13 cellular contexts compared by ENCODE assay signal in the genomic region with DNA sequence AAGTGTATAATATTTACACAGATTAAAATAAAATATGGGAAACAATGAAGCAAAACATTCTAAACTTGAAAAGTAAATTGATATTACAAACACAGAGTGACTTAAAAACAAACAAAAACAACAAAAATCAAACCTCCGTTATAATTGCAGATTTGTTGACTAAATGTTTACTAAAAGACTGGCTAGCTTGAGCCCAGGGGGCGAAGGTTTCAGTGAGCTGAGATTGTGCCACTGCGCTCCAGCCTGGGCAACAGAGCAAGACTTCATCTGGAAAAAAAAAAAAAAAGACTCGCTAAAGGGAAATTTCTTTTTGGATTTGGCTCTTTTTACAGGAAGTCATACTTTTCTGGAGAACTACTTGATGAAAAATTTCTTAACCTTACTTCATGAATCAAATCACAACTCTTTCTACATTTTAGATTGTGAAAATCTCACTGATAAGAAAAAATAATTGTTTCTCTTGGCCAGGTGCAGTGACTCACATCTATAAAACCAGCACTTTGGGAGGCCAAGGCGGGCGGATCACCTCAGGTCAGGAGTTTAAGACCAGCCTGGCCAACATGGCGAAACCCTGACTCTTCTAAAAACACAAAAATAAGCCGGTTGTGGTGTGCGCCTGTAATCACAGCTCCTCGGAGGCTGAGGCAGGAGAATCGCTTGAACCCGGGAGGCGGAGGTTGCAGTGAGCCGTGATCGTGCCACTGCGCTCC. TPM values are rescaled to one million over a fixed set of nuclear protein-coding genes. Genes with fewer than 3 reads are reported as not detected.
DNase-seq lines count a peak whose midpoint lies in the region; ATAC-seq, FAIRE-seq and TF ChIP-seq lines count a peak whose summit lies in the region.
"Had no signal": no experiment of that assay in that cellular context is flagged by ENCODE, and none has a peak within 500 bp of the region (broad histone marks: within the 10 kb centered on the region; RNA-seq: fewer than 3 reads in every experiment).

No MANE protein-coding gene starts in this region.

- peak overlapping the region; percentile 49; the same call in 1 of the 2 replicates for H2BK120ac ChIP-seq in IMR-90 (ENCODE audit: low read depth, low read length)

- ATAC-seq in IMR-90 (ENCODE audit: low read depth) = no peak
- ATAC-seq in lung (ENCODE audit: insufficient read depth, low FRiP score) = no peak
- peak; percentile 63 for ATAC-seq in upper lobe of right lung
- no peak for ATAC-seq in T-cell (replicated peaks in 1 of 4)
- ATAC-seq: mucosa of descending colon; stimulated activated naive CD8-positive, alpha-beta T cell treated with anti-CD3 and anti-CD28 coated beads, Interleukin-15, amount 100 ng/mL, for 72 hours had no signal

- no peak for DNase-seq in IMR-90
- peak; percentile 75 for DNase-seq in endothelial cell of umbilical vein (ENCODE audit: low read depth, low spot score)
- peak; percentile 50 for DNase-seq in lung (ENCODE audit: low spot score)
- peak; percentile 72 for DNase-seq in upper lobe of right lung
- no peak for DNase-seq in UCSD-AML1 (lab: John Stamatoyannopoulos, UW; ENCODE audit: unreplicated experiment)
- DNase-seq in T-cell = no peak
- no peak for DNase-seq in substantia nigra (lab: John Stamatoyannopoulos, UW)
- DNase-seq: activated CD4-positive, alpha-beta T cell treated with anti-CD3 and anti-CD28 coated beads, Interleukin-2, amount 10 ng/mL, durations not matched to agents 7 days and 5 days; mucosa of descending colon; stimulated activated naive CD8-positive, alpha-beta T cell treated with anti-CD3 and anti-CD28 coated beads, Interleukin-15, amount 100 ng/mL, for 72 hours had no signal

- peaks cover 56% of the 10 kb centered on the region for H3K79me2 ChIP-seq in endothelial cell of umbilical vein (ENCODE audit: control insufficient read depth, insufficient read depth, low read length)

- H2BK20ac ChIP-seq in IMR-90 (ENCODE audit: low read depth, low read length) = no peak overlapping the region; the same call in none of the 2 replicates

- H2AK9ac ChIP-seq in IMR-90 (replicated peaks; ENCODE audit: low read depth, low read length, poor library complexity) = no peak overlapping the region

- H3K36me3 ChIP-seq in IMR-90 (ENCODE audit: control insufficient read depth, insufficient read depth, low read length) = peaks cover 17% of the 10 kb centered on the region
- H3K36me3 ChIP-seq in endothelial cell of umbilical vein (ENCODE audit: control insufficient read depth in 2 of 2, extremely low read depth in 1 of 2, insufficient read depth in 2 of 2, low read length in 2 of 2) = peaks cover 5 to 17% of the 10 kb centered on the region in 2 experiments
- peaks cover 0 to 1% of the 10 kb centered on the region in 2 donors for H3K36me3 ChIP-seq in lung (ENCODE audit: control insufficient read depth in 2 of 2, insufficient read depth in 2 of 2, low read length in 2 of 2)
- H3K36me3 ChIP-seq in upper lobe of right lung = peaks cover 21% of the 10 kb centered on the region

- no peak overlapping the region for H3K27ac Mint-ChIP-seq in T-cell
- H3K27ac Mint-ChIP-seq: activated CD4-positive, alpha-beta T cell treated with anti-CD3 and anti-CD28 coated beads, Interleukin-2, amount 10 ng/mL, durations not matched to agents 7 days and 5 days; activated T-helper 2 cell treated with anti-CD3 and anti-CD28 coated beads, Interferon-gamma antibody, Interleukin-2, Interleukin-4, amounts not matched to agents 10 μg/mL and 5 μg/mL and 100 μg/mL, durations not matched to agents 14 hours and 24 hours and 36 hours; brain; stimulated activated naive CD8-positive, alpha-beta T cell treated with anti-CD3 and anti-CD28 coated beads, Interleukin-15, amount 100 ng/mL, for 72 hours; T-helper 1 cell treated with Interleukin-12 subunit alpha and Interleukin-12 subunit beta and Interleukin-4 antibody, amounts not matched to agents 30 μg/mL and 1 μg/mL, for 36 hours had no signal

- intact Hi-C loops in IMR-90 (cut with micrococcal nuclease) (no loop called here), endothelial cell of umbilical vein (cut with micrococcal nuclease) (loop anchor here (5.0 kb wide), 1 partner anchor 242 kb away; no protein-coding TSS in a partner anchor), upper lobe of right lung (cut with DNase I) (no loop called here)

- FAIRE-seq in endothelial cell of umbilical vein (lab: Jason Lieb, UNC) = peak; percentile 35

- no peaks in the 10 kb centered on the region for H3K36me3 Mint-ChIP-seq in T-cell
- H3K36me3 Mint-ChIP-seq: brain had no signal

- dilution Hi-C loops in IMR-90 (cut with HindIII; ENCODE audit: low sequenced_read_pairs, unreplicated experiment) = no loop called here
- dilution Hi-C loops in endothelial cell of umbilical vein (cut with MboI; ENCODE audit: extremely low pct_ligation_motif_present, low sequenced_read_pairs) = no loop called here

- H4K8ac ChIP-seq in IMR-90 (ENCODE audit: low read depth in 2 of 2, low read length in 2 of 2) = peak overlapping the region in 1 of 2 experiments; percentile 52; a peak in 2 of 4 replicates

- no peak overlapping the region for H2BK15ac ChIP-seq in IMR-90 (ENCODE audit: low read depth, low read length)

- peak overlapping the region; percentile 11; the same call in 1 of the 2 replicates for H4K91ac ChIP-seq in IMR-90 (ENCODE audit: insufficient read depth, low read depth, low read length)

- peak overlapping the region; percentile 28 for H2BK5ac ChIP-seq in IMR-90 (ENCODE audit: low read depth, low read length, poor library complexity, severe bottlenecking)

- H3K27me3 ChIP-seq in IMR-90 (ENCODE audit: control insufficient read depth, insufficient read depth, low read length) (no peaks in the 10 kb centered on the region), endothelial cell of umbilical vein (ENCODE audit: control insufficient read depth in 2 of 2, insufficient read depth in 2 of 2, low read length in 2 of 2) (no peaks in the 10 kb centered on the region), lung (ENCODE audit: control insufficient read depth, insufficient read depth) (no peaks in the 10 kb centered on the region), upper lobe of right lung (no peaks in the 10 kb centered on the region)

- TF ChIP-seq CTCF in IMR-90 (conservative IDR thresholded peaks at IDR 0.05; ENCODE audit: low read depth, low read length) (no peak), endothelial cell of umbilical vein (IDR thresholded peaks at IDR 0.05; ENCODE audit: extremely low read depth in 1 of 2, insufficient read depth in 1 of 2, low read depth in 1 of 2, low read length in 2 of 2) (no peak), lung (IDR thresholded peaks at IDR 0.05; ENCODE audit: control extremely low read depth, extremely low read depth) (no peak), upper lobe of right lung (IDR thresholded peaks at IDR 0.05) (no peak)

- H3K4me1 ChIP-seq in IMR-90 (ENCODE audit: control insufficient read depth, insufficient read depth, low read length) = peaks cover 13% of the 10 kb centered on the region
- peaks cover 86% of the 10 kb centered on the region for H3K4me1 ChIP-seq in endothelial cell of umbilical vein (ENCODE audit: control insufficient read depth, extremely low read depth, insufficient read depth, low read length)
- H3K4me1 ChIP-seq in lung (ENCODE audit: control insufficient read depth in 2 of 2, insufficient read depth in 2 of 2, low read length in 2 of 2) = no peaks in the 10 kb centered on the region
- H3K4me1 ChIP-seq in upper lobe of right lung = peaks cover 57% of the 10 kb centered on the region

- in situ Hi-C loops in IMR-90 (cut with MboI; ENCODE audit: low sequenced_read_pairs) = no loop called here

- H3K9ac ChIP-seq in IMR-90 (ENCODE audit: low read depth, low read length) (no peak overlapping the region), endothelial cell of umbilical vein (replicated peaks; ENCODE audit: extremely low read depth, insufficient read depth, low read length) (peak overlapping the region; percentile 73)

- peaks cover 0 to under 1% (median 0%) of the 10 kb centered on the region in 3 donors for H3K9me3 Mint-ChIP-seq in T-cell
- H3K9me3 Mint-ChIP-seq: activated CD4-positive, alpha-beta T cell treated with anti-CD3 and anti-CD28 coated beads, Interleukin-2, amount 10 ng/mL, durations not matched to agents 7 days and 5 days; activated T-helper 2 cell treated with anti-CD3 and anti-CD28 coated beads, Interferon-gamma antibody, Interleukin-2, Interleukin-4, amounts not matched to agents 10 μg/mL and 5 μg/mL and 100 μg/mL, durations not matched to agents 14 hours and 24 hours and 36 hours; brain; stimulated activated naive CD8-positive, alpha-beta T cell treated with anti-CD3 and anti-CD28 coated beads, Interleukin-15, amount 100 ng/mL, for 72 hours; T-helper 1 cell treated with Interleukin-12 subunit alpha and Interleukin-12 subunit beta and Interleukin-4 antibody, amounts not matched to agents 30 μg/mL and 1 μg/mL, for 36 hours had no signal

- CTCF ChIA-PET in IMR-90 (lab: Yijun Ruan, JAX) = no interaction called here
- CTCF ChIA-PET in endothelial cell of umbilical vein (lab: Charles Lee) = interaction anchor here (1.1 to 7.5 kb wide), 8 partner anchors 9 to 45 kb away, joined by 3 to 71 read pairs (median 7); a partner anchor contains a TSS
- CTCF ChIA-PET in T-cell (lab: Charles Lee) = interaction anchor here in 1 of 2 donors (0.7 kb wide), 1 partner anchor 478 kb away, joined by 3 read pairs; no protein-coding TSS in a partner anchor

- H3K4me3 ChIP-seq in IMR-90 (ENCODE audit: insufficient read depth, low read depth, low read length) (no peak overlapping the region), endothelial cell of umbilical vein (replicated peaks in 1 of 3; ENCODE audit: insufficient read depth in 1 of 3, low read depth in 1 of 3, low read length in 3 of 3) (no peak overlapping the region), lung (no peak overlapping the region), upper lobe of right lung (no peak overlapping the region)
- H3K4me3 ChIP-seq: mucosa of descending colon had no signal

- H3K4me1 Mint-ChIP-seq in T-cell = no peaks in the 10 kb centered on the region
- H3K4me1 Mint-ChIP-seq: activated CD4-positive, alpha-beta T cell treated with anti-CD3 and anti-CD28 coated beads, Interleukin-2, amount 10 ng/mL, durations not matched to agents 7 days and 5 days; stimulated activated naive CD8-positive, alpha-beta T cell treated with anti-CD3 and anti-CD28 coated beads, Interleukin-15, amount 100 ng/mL, for 72 hours had no signal

- 100% methylated on average over 5 of the region's 16 CpGs; no CpG with 5 or more reads in 1 of the 2 experiments for WGBS in IMR-90 (ENCODE audit: extremely low coverage in 2 of 2, insufficient read length in 1 of 2), 2 experiments
- WGBS in lung, 2 donors = 77 to 92% methylated on average over 16 of the region's 16 CpGs

- H3K4ac ChIP-seq in IMR-90 (ENCODE audit: low read depth, low read length) = peak overlapping the region; percentile 53

- H3K9me1 ChIP-seq in IMR-90 (ENCODE audit: insufficient read depth, low read length) (no peaks in the 10 kb centered on the region), endothelial cell of umbilical vein (replicated peaks; ENCODE audit: control insufficient read depth, extremely low read depth, insufficient read depth, low read length) (no peaks in the 10 kb centered on the region)

- BruUV-seq in IMR-90 (replicated peaks; lab: Mats Ljungman, UMichigan) (no TSS peak), endothelial cell of umbilical vein (replicated peaks; lab: Mats Ljungman, UMichigan) (no TSS peak)

- H3K79me1 ChIP-seq in IMR-90 (ENCODE audit: low read depth in 1 of 2, low read length in 2 of 2) = peaks cover 6 to 34% of the 10 kb centered on the region in 2 experiments

- no peak for TF ChIP-seq RAD21 in IMR-90 (IDR thresholded peaks at IDR 0.05; ENCODE audit: low read length)

- peak overlapping the region; percentile 68 for H3K27ac ChIP-seq in IMR-90 (ENCODE audit: insufficient read depth, low read length)
- peak overlapping the region; percentile 61 for H3K27ac ChIP-seq in endothelial cell of umbilical vein (ENCODE audit: insufficient read depth, low read depth, low read length)
- H3K27ac ChIP-seq in lung (ENCODE audit: low read depth in 1 of 2, low read length in 1 of 2) = peak overlapping the region; percentile 29 to 70
- H3K27ac ChIP-seq in upper lobe of right lung = peak overlapping the region; percentile 72
- no peak overlapping the region for H3K27ac ChIP-seq in substantia nigra (ENCODE audit: low read depth, low read length, poor library complexity, severe bottlenecking)

- H3K4me2 ChIP-seq in IMR-90 (ENCODE audit: low read depth, low read length) (no peak overlapping the region), endothelial cell of umbilical vein (ENCODE audit: insufficient read depth, low read length) (peak overlapping the region; percentile 65)

- no peak overlapping the region for H3K18ac ChIP-seq in IMR-90 (ENCODE audit: low read depth, low read length)

- TF ChIP-seq POLR2A in IMR-90 (IDR thresholded peaks at IDR 0.05; ENCODE audit: low read depth, low read length) (no peak), endothelial cell of umbilical vein (IDR thresholded peaks at IDR 0.05; ENCODE audit: low read depth, low read length) (no peak)

- H3K9me3 ChIP-seq in IMR-90 (ENCODE audit: control insufficient read depth, insufficient read depth, low read length) (no peaks in the 10 kb centered on the region), endothelial cell of umbilical vein (replicated peaks; ENCODE audit: control insufficient read depth, insufficient read depth, low read length) (no peaks in the 10 kb centered on the region), lung (ENCODE audit: control insufficient read depth in 2 of 2, insufficient read depth in 1 of 2, low read length in 1 of 2) (no peaks in the 10 kb centered on the region), upper lobe of right lung (no peaks in the 10 kb centered on the region)
- H3K9me3 ChIP-seq: mucosa of descending colon had no signal

- H3K4me3 Mint-ChIP-seq in T-cell = no peak overlapping the region
- H3K4me3 Mint-ChIP-seq: activated CD4-positive, alpha-beta T cell treated with anti-CD3 and anti-CD28 coated beads, Interleukin-2, amount 10 ng/mL, durations not matched to agents 7 days and 5 days; brain; stimulated activated naive CD8-positive, alpha-beta T cell treated with anti-CD3 and anti-CD28 coated beads, Interleukin-15, amount 100 ng/mL, for 72 hours; T-helper 1 cell treated with Interleukin-12 subunit alpha and Interleukin-12 subunit beta and Interleukin-4 antibody, amounts not matched to agents 30 μg/mL and 1 μg/mL, for 36 hours had no signal

- H4K20me1 ChIP-seq in IMR-90 (ENCODE audit: insufficient read depth, low read length) = no peaks in the 10 kb centered on the region
- H4K20me1 ChIP-seq in endothelial cell of umbilical vein (replicated peaks; ENCODE audit: control insufficient read depth, extremely low read depth, insufficient read depth, low read length) = no peaks in the 10 kb centered on the region

- H2AFZ ChIP-seq in IMR-90 (replicated peaks; ENCODE audit: low read length, poor library complexity) = no peak overlapping the region
- no peak overlapping the region for H2AFZ ChIP-seq in endothelial cell of umbilical vein (ENCODE audit: low read depth, low read length)

- H3K14ac ChIP-seq in IMR-90 (replicated peaks; ENCODE audit: low read depth, low read length) = 0 out of 2 replicates have a peak overlapping the region, but pooled peaks have one; percentile 23

- no peaks in the 10 kb centered on the region for H3K27me3 Mint-ChIP-seq in T-cell
- H3K27me3 Mint-ChIP-seq: stimulated activated naive CD8-positive, alpha-beta T cell treated with anti-CD3 and anti-CD28 coated beads, Interleukin-15, amount 100 ng/mL, for 72 hours had no signal

- no peak overlapping the region; the same call in 1 of the 2 replicates for H4K5ac ChIP-seq in IMR-90 (ENCODE audit: low read depth, low read length)

- H3K23ac ChIP-seq in IMR-90 (ENCODE audit: low read depth, low read length) = no peak overlapping the region

- no peak overlapping the region for H3K56ac ChIP-seq in IMR-90 (ENCODE audit: extremely low read depth, insufficient read depth, low read length)

- peak overlapping the region; percentile 58; the same call in 1 of the 2 replicates for H2AK5ac ChIP-seq in IMR-90 (ENCODE audit: low read depth, low read length)

- POLR2A ChIA-PET in IMR-90 (lab: Charles Lee; ENCODE audit: unreplicated experiment) = interaction anchor here (0.6 kb wide), 1 partner anchor 130 kb away, joined by 3 read pairs; no protein-coding TSS in a partner anchor
- POLR2A ChIA-PET in endothelial cell of umbilical vein (lab: Charles Lee) = interaction anchor here (0.6 to 2.5 kb wide), 5 partner anchors 10 to 37 kb away, joined by 3 to 7 read pairs (median 5); a partner anchor contains a TSS
- POLR2A ChIA-PET in T-cell (lab: Charles Lee) = no interaction called here

RNA-seq across cellular contexts. Expression of a gene that starts 9.7 kb away (rescaled TPM):
- total RNA-seq in IMR-90 (2012; rRNA removed) = 83.0 and 93.9 TPM in 2 replicates
- 25.6 and 33.9 TPM in 2 replicates for polyA plus RNA-seq in IMR-90 (2012; rRNA removed)
- 5.4 and 6.5 TPM in 2 replicates for polyA plus RNA-seq in IMR-90 (2012; cell fraction: cytosol; rRNA removed)
- 2.1 and 22.1 TPM in 2 replicates for polyA plus RNA-seq in IMR-90 (2012; cell fraction: nucleus; rRNA removed; ENCODE audit: low replicate concordance)
- total RNA-seq in endothelial cell of umbilical vein = 266 and 286 TPM in 2 replicates
- polyA plus RNA-seq in endothelial cell of umbilical vein = 138 and 177 TPM in 2 replicates
- polyA plus RNA-seq in endothelial cell of umbilical vein (2011; cell fraction: cytosol; rRNA removed) = 185 and 186 TPM in 2 replicates
- 210 and 230 TPM in 2 replicates for polyA plus RNA-seq in endothelial cell of umbilical vein (2011; cell fraction: nucleus; rRNA removed)
- polyA plus RNA-seq in endothelial cell of umbilical vein (2012) = 245 and 277 TPM in 2 replicates
- 332 and 378 TPM in 2 replicates for polyA minus RNA-seq in endothelial cell of umbilical vein
- 21.1 TPM for polyA minus RNA-seq in endothelial cell of umbilical vein (2011; cell fraction: cytosol; rRNA and poly(A)+ RNA removed)
- 645 and 1,049 TPM in 2 replicates for polyA minus RNA-seq in endothelial cell of umbilical vein (2011; cell fraction: nucleus; rRNA and poly(A)+ RNA removed)
- 100 to 1,000 TPM; 247 to 253 TPM for total RNA-seq in lung
- 100 to 1,000 TPM; 169 to 227 TPM for polyA plus RNA-seq in lung
- total RNA-seq in upper lobe of right lung = 366 TPM
- 1 to 10 TPM in 3 of 5 donors, under 1 TPM in 2; 0.47 to 1.5 (median 1.0) TPM for total RNA-seq in T-cell
- total RNA-seq: activated CD4-positive, alpha-beta T cell treated with anti-CD3 and anti-CD28 coated beads, Interleukin-2, amount 10 ng/mL, durations not matched to agents 7 days and 5 days had no signal

Comparison
In these comparisons a context has a peak if more than half of its experiments do, and no peak if none do; other contexts are left out.
1. DNase-seq: peak in endothelial cell of umbilical vein (single experiment), lung (single experiment) and upper lobe of right lung (single experiment); none in IMR-90 (single experiment), UCSD-AML1 (single experiment), T-cell (0 of 34) and substantia nigra (0 of 49).
2. RNA of a gene that starts 9.7 kb away (total RNA-seq): 366 TPM in upper lobe of right lung (single experiment), 266 to 286 TPM in endothelial cell of umbilical vein, 247 to 253 TPM in lung and 83.0 to 93.9 TPM in IMR-90; 0.47 to 1.5 TPM in T-cell; every median in the first group is over 10 times any median in the second.
3. POLR2A ChIA-PET loops: an anchor here in IMR-90 (0.6 kb wide) and endothelial cell of umbilical vein (0.6 to 2.5 kb wide); none called in T-cell.